ENCODE assay signal across 8 cellular contexts in genomic region chr19:55086730-55087541, GRCh38. TPM values are rescaled to one million over a fixed set of nuclear protein-coding genes. Genes with fewer than 3 reads are reported as not detected.
DNase-seq lines count a peak whose midpoint lies in the region; ATAC-seq, FAIRE-seq and TF ChIP-seq lines count a peak whose summit lies in the region.

No MANE protein-coding gene starts in this region.

- H3K9me3 ChIP-seq in thyroid gland = no peaks in the 10 kb centered on the region

- no peak for TF ChIP-seq POLR2A in thyroid gland (IDR thresholded peaks at IDR 0.05)

- peaks cover 22% of the 10 kb centered on the region for H3K4me1 Mint-ChIP-seq in activated naive CD8-positive, alpha-beta T cell treated with anti-CD3 and anti-CD28 coated beads, Interleukin-2, amount 10 ng/mL, durations not matched to agents 7 days and 5 days
- peaks cover 17% of the 10 kb centered on the region for H3K4me1 Mint-ChIP-seq in nephron

- DNase-seq in NCI-H748 treated with DMSO at 0.1 percent for 48 hours (lab: John Stamatoyannopoulos, UW) (peak; percentile 95), globus pallidus (ENCODE audit: low spot score) (peak; percentile 77), thyroid gland (peak; percentile 68 to 70)
- DNase-seq in activated naive CD8-positive, alpha-beta T cell treated with anti-CD3 and anti-CD28 coated beads, Interleukin-2, amount 10 ng/mL, durations not matched to agents 7 days and 5 days = peak; percentile 63

- peak overlapping the region; percentile 53 for H3K4me3 Mint-ChIP-seq in activated naive CD8-positive, alpha-beta T cell treated with anti-CD3 and anti-CD28 coated beads, Interleukin-2, amount 10 ng/mL, durations not matched to agents 7 days and 5 days
- H3K4me3 Mint-ChIP-seq in nephron = peak overlapping the region; percentile 79 to 81 (median 79)

- H3K4me1 ChIP-seq in thyroid gland = peaks cover 0 to 13% of the 10 kb centered on the region in 2 donors

- no peak overlapping the region for H3K27ac Mint-ChIP-seq in activated naive CD8-positive, alpha-beta T cell treated with anti-CD3 and anti-CD28 coated beads, Interleukin-2, amount 10 ng/mL, durations not matched to agents 7 days and 5 days
- no peak overlapping the region for H3K27ac Mint-ChIP-seq in nephron

- WGBS in thyroid gland, 2 donors = 47 to 58% methylated on average over 20 to 42 of the region's 74 CpGs

- TF ChIP-seq CTCF in nephron (IDR thresholded peaks at IDR 0.05; ENCODE audit: unreplicated experiment in 3 of 3) (no peak), thyroid gland (IDR thresholded peaks at IDR 0.05) (no peak)

- peaks cover 56% of the 10 kb centered on the region for H3K27me3 Mint-ChIP-seq in activated naive CD8-positive, alpha-beta T cell treated with anti-CD3 and anti-CD28 coated beads, Interleukin-2, amount 10 ng/mL, durations not matched to agents 7 days and 5 days
- H3K27me3 Mint-ChIP-seq in nephron (ENCODE audit: low read depth) = peaks cover 68% of the 10 kb centered on the region

- POLR2A ChIA-PET in activated naive CD8-positive, alpha-beta T cell treated with anti-CD3 and anti-CD28 coated beads, Interleukin-2, amount 10 ng/mL, durations not matched to agents 7 days and 5 days (lab: Charles Lee) = interaction anchor here (1.2 to 1.3 kb wide), 2 partner anchors 24 to 30 kb away, joined by 3 read pairs; partner anchors contain the start of genes PPP1R12C and RDH13

- H3K4me3 ChIP-seq in thyroid gland (replicated peaks in 1 of 3) = no peak overlapping the region

- peak; percentile 91 for FAIRE-seq in G401.6 (lab: Jason Lieb, UNC)

- ATAC-seq in activated naive CD8-positive, alpha-beta T cell treated with anti-CD3 and anti-CD28 coated beads, Interleukin-2, amount 10 ng/mL, durations not matched to agents 7 days and 5 days (ENCODE audit: low read depth) = peak; percentile 27
- ATAC-seq in HG03159 (IDR thresholded peaks at IDR 0.05; ENCODE audit: unreplicated experiment) = no peak
- no peak for ATAC-seq in HG03175 (IDR thresholded peaks at IDR 0.05; ENCODE audit: unreplicated experiment)

- H3K27ac ChIP-seq in thyroid gland = no peak overlapping the region

- peaks cover 7% of the 10 kb centered on the region for H3K36me3 Mint-ChIP-seq in activated naive CD8-positive, alpha-beta T cell treated with anti-CD3 and anti-CD28 coated beads, Interleukin-2, amount 10 ng/mL, durations not matched to agents 7 days and 5 days
- peaks cover 9% of the 10 kb centered on the region for H3K36me3 Mint-ChIP-seq in nephron (ENCODE audit: low read depth)

- no peaks in the 10 kb centered on the region for H3K9me3 Mint-ChIP-seq in activated naive CD8-positive, alpha-beta T cell treated with anti-CD3 and anti-CD28 coated beads, Interleukin-2, amount 10 ng/mL, durations not matched to agents 7 days and 5 days
- H3K9me3 Mint-ChIP-seq in nephron = peaks cover 3% of the 10 kb centered on the region

- peaks cover 7% of the 10 kb centered on the region in 2 donors for H3K36me3 ChIP-seq in thyroid gland

- intact Hi-C loops in thyroid gland (cut with DNase I) = no loop called here

- H3K27me3 ChIP-seq in thyroid gland = no peaks in the 10 kb centered on the region

RNA-seq across cellular contexts. Expression of gene EPS8L1, which starts 11.3 kb away (rescaled TPM):
- total RNA-seq in activated naive CD8-positive, alpha-beta T cell treated with anti-CD3 and anti-CD28 coated beads, Interleukin-2, amount 10 ng/mL, durations not matched to agents 7 days and 5 days = 1 to 10 TPM; 5.1 to 7.6 TPM
- total RNA-seq in thyroid gland = 10 to 100 TPM; 60.6 to 84.8 (median 73.3) TPM

RNA-seq across cellular contexts. Expression of gene RDH13, which starts 24.0 kb away (rescaled TPM):
- total RNA-seq in activated naive CD8-positive, alpha-beta T cell treated with anti-CD3 and anti-CD28 coated beads, Interleukin-2, amount 10 ng/mL, durations not matched to agents 7 days and 5 days = 10 to 100 TPM; 25.9 to 28.6 TPM
- 10 to 100 TPM; 35.7 to 44.1 (median 38.3) TPM for total RNA-seq in thyroid gland

RNA-seq across cellular contexts. Expression of gene PPP1R12C, which starts 30.5 kb away (rescaled TPM):
- 100 to 1,000 TPM; 147 to 157 TPM for total RNA-seq in activated naive CD8-positive, alpha-beta T cell treated with anti-CD3 and anti-CD28 coated beads, Interleukin-2, amount 10 ng/mL, durations not matched to agents 7 days and 5 days
- total RNA-seq in thyroid gland = 100 to 1,000 TPM in 1 of 4 donors, 10 to 100 TPM in 3; 40.0 to 110 (median 76.1) TPM

RNA-seq across cellular contexts. Expression of gene GP6, which starts 48.9 kb away (rescaled TPM):
- under 1 TPM in 1 of 2 experiments, not detected in 1; 0.25 TPM for total RNA-seq in activated naive CD8-positive, alpha-beta T cell treated with anti-CD3 and anti-CD28 coated beads, Interleukin-2, amount 10 ng/mL, durations not matched to agents 7 days and 5 days
- total RNA-seq in thyroid gland = under 1 TPM in 1 of 4 donors, not detected in 3; 0.78 TPM

Comparison
In these comparisons a context has a peak if more than half of its experiments do, and no peak if none do; other contexts are left out.
1. RNA of gene EPS8L1, which starts 11.3 kb away (total RNA-seq): 60.6 to 84.8 TPM in thyroid gland; 5.1 to 7.6 TPM in activated naive CD8-positive, alpha-beta T cell treated with anti-CD3 and anti-CD28 coated beads, Interleukin-2, amount 10 ng/mL, durations not matched to agents 7 days and 5 days; every median in the first group is over 4 times any median in the second.
2. Peak in every context shown above with its lines, with median percentiles within 50 percentile points of each other: DNase-seq.